9 cellular contexts compared by ENCODE assay signal in the genomic region with DNA sequence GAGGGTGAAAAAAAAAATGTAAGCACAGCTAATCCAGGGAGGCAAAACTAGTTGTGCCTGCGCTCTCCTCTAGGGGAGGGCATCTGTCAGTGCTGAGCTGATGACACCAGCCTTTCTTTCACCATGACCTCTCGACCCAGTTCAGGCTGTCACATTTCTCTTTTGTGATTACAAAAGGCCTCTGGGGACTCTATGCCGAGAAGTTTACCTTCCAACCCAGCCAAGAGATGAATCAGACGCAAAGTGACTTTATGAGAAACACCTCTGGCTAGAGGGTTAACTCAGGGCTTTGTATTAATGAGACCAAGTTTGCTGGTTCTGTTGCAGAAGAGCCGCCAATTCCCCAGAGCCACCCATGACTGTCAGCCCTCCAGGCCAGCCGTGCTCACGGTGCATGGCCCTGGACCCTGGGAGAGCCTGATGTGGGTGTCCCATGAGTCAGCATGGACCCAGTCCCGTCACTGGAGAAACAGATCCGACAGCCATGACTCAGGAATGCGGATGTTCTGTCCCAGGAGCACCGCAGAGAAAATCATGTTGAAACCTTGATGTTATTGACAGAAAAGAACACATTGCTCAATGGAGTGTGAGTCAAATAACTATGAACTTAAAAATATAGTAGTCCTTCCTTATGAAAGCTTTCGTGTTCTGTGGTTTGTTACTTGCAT.
A peak's percentile ranks its signal among the peaks of the same experiment; 100 is the strongest.
DNase-seq lines count a peak whose midpoint lies in the region; ATAC-seq, FAIRE-seq and TF ChIP-seq lines count a peak whose summit lies in the region.
"Had no signal": no experiment of that assay in that cellular context is flagged by ENCODE, and none has a peak within 500 bp of the region (broad histone marks: within the 10 kb centered on the region; RNA-seq: fewer than 3 reads in every experiment).

No MANE protein-coding gene starts in this region.

- no peaks in the 10 kb centered on the region for H3K27me3 Mint-ChIP-seq in mesothelial cell of epicardium (ENCODE audit: low read depth)

- H3K4me3 ChIP-seq in bronchial epithelial cell (ENCODE audit: low read depth, low read length) (no peak overlapping the region), mesodermal cell (ENCODE audit: extremely low read depth, insufficient read depth, low read length, poor library complexity, severe bottlenecking) (no peak overlapping the region)

- H3K4me1 ChIP-seq in mesodermal cell (ENCODE audit: control insufficient read depth, insufficient read depth, low read length, poor library complexity, severe bottlenecking) = peaks cover 12% of the 10 kb centered on the region

- no peak overlapping the region for H3K4me3 Mint-ChIP-seq in mesothelial cell of epicardium

- H3K36me3 ChIP-seq in bronchial epithelial cell (ENCODE audit: control insufficient read depth, insufficient read depth, low read length) = no peaks in the 10 kb centered on the region
- H3K36me3 ChIP-seq in mesodermal cell (ENCODE audit: control insufficient read depth, insufficient read depth, low read length) = no peaks in the 10 kb centered on the region

- no peaks in the 10 kb centered on the region for H3K36me3 Mint-ChIP-seq in mesothelial cell of epicardium

- H3K27ac ChIP-seq in mesodermal cell (ENCODE audit: low read depth, low read length, severe bottlenecking) = peak overlapping the region; percentile 69
- H3K27ac ChIP-seq: KMS-11 had no signal

- 67 to 73% methylated on average over 9 to 10 of the region's 12 CpGs for WGBS in mesodermal cell (ENCODE audit: insufficient coverage in 2 of 2), 2 experiments

- peak; percentile 81 for ATAC-seq in GM18519 (IDR thresholded peaks at IDR 0.05; ENCODE audit: low FRiP score, unreplicated experiment)

- no peaks in the 10 kb centered on the region for H3K27me3 ChIP-seq in bronchial epithelial cell (ENCODE audit: control insufficient read depth, insufficient read depth, low read length)

- FAIRE-seq in bronchial epithelial cell (lab: Jason Lieb, UNC) = peak; percentile 99

- H3K9me3 Mint-ChIP-seq in mesothelial cell of epicardium = no peaks in the 10 kb centered on the region

- TF ChIP-seq CTCF in bronchial epithelial cell (IDR thresholded peaks at IDR 0.05; ENCODE audit: insufficient read depth, low read length, severe bottlenecking) = peak; percentile 64
- no peak for TF ChIP-seq CTCF in mesothelial cell of epicardium (IDR thresholded peaks at IDR 0.05; ENCODE audit: unreplicated experiment)

- H3K9me3 ChIP-seq in mesodermal cell (ENCODE audit: control insufficient read depth, low read length) = no peaks in the 10 kb centered on the region

- peaks cover 16% of the 10 kb centered on the region for H3K4me1 Mint-ChIP-seq in mesothelial cell of epicardium

- H3K27ac Mint-ChIP-seq in mesothelial cell of epicardium = no peak overlapping the region

- DNase-seq in HPDE6-E6E7 (ENCODE audit: extremely low spot score) (peak; percentile 99), bronchial epithelial cell (ENCODE audit: low read depth) (peak; percentile 100), mesothelial cell of epicardium (ENCODE audit: low spot score in 2 of 2, unreplicated experiment in 2 of 2) (no peak), cerebellum (ENCODE audit: low spot score) (no peak), GM19238 (ENCODE audit: insufficient read length, low spot score) (no peak)
- DNase-seq in stimulated activated CD8-positive, alpha-beta memory T cell treated with anti-CD3 and anti-CD28 coated beads, Interleukin-4, amount 100 ng/mL, for 48 hours = no peak

Comparison
In these comparisons a context has a peak if more than half of its experiments do, and no peak if none do; other contexts are left out.
1. DNase-seq: peak in HPDE6-E6E7 (single experiment) and bronchial epithelial cell (single experiment); none in mesothelial cell of epicardium (0 of 2), cerebellum (single experiment), stimulated activated CD8-positive, alpha-beta memory T cell treated with anti-CD3 and anti-CD28 coated beads, Interleukin-4, amount 100 ng/mL, for 48 hours (single experiment) and GM19238 (single experiment).